In genomic region chr14:64748521-64748920, GRCh38 we compare ENCODE assay signal across 1 cellular context.
TF ChIP-seq lines count a peak whose summit lies in the region.

No MANE protein-coding gene starts in this region.

TF ChIP-seq in GM23338, 12 proteins besides CTCF, POLR2A, EP300 and RAD21:
- TF ChIP-seq, protein P1, sequence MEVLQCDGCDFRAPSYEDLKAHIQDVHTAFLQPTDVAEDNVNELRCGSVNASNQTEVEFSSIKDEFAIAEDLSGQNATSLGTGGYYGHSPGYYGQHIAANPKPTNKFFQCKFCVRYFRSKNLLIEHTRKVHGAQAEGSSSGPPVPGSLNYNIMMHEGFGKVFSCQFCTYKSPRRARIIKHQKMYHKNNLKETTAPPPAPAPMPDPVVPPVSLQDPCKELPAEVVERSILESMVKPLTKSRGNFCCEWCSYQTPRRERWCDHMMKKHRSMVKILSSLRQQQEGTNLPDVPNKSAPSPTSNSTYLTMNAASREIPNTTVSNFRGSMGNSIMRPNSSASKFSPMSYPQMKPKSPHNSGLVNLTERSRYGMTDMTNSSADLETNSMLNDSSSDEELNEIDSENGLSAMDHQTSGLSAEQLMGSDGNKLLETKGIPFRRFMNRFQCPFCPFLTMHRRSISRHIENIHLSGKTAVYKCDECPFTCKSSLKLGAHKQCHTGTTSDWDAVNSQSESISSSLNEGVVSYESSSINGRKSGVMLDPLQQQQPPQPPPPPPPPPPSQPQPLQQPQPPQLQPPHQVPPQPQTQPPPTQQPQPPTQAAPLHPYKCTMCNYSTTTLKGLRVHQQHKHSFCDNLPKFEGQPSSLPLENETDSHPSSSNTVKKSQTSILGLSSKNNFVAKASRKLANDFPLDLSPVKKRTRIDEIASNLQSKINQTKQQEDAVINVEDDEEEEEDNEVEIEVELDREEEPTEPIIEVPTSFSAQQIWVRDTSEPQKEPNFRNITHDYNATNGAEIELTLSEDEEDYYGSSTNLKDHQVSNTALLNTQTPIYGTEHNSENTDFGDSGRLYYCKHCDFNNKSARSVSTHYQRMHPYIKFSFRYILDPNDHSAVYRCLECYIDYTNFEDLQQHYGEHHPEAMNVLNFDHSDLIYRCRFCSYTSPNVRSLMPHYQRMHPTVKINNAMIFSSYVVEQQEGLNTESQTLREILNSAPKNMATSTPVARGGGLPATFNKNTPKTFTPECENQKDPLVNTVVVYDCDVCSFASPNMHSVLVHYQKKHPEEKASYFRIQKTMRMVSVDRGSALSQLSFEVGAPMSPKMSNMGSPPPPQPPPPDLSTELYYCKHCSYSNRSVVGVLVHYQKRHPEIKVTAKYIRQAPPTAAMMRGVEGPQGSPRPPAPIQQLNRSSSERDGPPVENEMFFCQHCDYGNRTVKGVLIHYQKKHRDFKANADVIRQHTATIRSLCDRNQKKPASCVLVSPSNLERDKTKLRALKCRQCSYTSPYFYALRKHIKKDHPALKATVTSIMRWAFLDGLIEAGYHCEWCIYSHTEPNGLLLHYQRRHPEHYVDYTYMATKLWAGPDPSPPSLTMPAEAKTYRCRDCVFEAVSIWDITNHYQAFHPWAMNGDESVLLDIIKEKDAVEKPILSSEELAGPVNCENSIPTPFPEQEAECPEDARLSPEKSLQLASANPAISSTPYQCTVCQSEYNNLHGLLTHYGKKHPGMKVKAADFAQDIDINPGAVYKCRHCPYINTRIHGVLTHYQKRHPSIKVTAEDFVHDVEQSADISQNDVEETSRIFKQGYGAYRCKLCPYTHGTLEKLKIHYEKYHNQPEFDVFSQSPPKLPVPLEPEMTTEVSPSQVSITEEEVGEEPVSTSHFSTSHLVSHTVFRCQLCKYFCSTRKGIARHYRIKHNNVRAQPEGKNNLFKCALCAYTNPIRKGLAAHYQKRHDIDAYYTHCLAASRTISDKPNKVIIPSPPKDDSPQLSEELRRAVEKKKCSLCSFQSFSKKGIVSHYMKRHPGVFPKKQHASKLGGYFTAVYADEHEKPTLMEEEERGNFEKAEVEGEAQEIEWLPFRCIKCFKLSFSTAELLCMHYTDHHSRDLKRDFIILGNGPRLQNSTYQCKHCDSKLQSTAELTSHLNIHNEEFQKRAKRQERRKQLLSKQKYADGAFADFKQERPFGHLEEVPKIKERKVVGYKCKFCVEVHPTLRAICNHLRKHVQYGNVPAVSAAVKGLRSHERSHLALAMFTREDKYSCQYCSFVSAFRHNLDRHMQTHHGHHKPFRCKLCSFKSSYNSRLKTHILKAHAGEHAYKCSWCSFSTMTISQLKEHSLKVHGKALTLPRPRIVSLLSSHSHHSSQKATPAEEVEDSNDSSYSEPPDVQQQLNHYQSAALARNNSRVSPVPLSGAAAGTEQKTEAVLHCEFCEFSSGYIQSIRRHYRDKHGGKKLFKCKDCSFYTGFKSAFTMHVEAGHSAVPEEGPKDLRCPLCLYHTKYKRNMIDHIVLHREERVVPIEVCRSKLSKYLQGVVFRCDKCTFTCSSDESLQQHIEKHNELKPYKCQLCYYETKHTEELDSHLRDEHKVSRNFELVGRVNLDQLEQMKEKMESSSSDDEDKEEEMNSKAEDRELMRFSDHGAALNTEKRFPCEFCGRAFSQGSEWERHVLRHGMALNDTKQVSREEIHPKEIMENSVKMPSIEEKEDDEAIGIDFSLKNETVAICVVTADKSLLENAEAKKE (CRISPR knock-in tag; IDR thresholded peaks at IDR 0.05): no peak
- TF ChIP-seq STAT1 (IDR thresholded peaks at IDR 0.05; ENCODE audit: unreplicated experiment): no peak
- TF ChIP-seq CREB1 (CRISPR knock-in tag; IDR thresholded peaks at IDR 0.05; ENCODE audit: low read depth): no peak
- TF ChIP-seq EZH2 (IDR thresholded peaks at IDR 0.05; ENCODE audit: low read depth, unreplicated experiment): no peak
TF ChIP-seq in GM23338: peak in this region for 0.
